In the genomic region with DNA sequence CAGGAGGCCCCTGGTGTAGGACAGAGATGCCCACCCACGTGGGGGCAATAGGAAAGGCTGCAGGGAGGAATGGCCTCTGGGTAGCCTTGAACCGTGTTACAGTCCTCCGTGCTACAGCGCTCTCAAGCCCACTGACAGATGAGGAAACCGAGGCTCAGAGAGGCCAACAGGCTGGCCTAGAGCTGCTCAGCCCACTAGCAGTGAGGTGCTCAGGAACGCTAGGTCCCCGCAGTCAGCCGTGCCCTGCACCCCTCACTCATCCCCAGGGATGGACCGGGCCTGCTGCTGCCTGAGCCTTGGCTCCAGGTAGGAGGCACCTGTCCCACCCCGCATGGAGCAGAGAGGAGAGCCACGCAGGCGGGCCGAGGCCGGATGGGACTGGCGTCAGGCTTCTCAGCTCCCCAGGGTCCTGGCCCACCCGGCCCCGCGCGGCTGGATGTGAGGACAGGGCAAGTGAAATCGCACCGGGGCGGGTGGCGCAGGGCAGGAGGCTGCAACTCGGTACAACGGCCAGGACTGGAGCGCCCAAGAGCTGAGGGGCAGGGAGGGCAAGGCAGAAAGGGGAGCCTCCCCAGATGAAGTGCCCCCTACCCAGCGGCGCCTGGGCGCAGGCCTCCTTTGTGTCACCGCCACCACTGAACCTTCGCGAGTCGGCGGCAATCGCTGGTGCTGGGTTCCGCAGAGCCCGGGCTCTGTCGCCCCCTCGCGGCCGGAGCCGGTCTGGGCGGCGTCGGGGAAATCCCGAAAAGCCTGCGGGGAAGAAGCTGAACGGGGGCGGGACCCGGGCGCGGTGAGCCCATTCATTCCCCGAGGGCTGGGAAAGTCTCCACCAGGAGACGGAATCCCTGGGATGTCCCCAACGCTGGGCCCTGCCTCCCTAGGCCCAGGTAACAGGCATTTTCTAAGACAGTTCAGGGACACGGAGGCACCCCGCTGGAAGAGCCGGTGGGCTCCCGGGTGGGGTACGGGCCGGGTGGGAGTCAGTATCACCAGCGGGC, we compare ENCODE assay signal across 8 cellular contexts. TPM values are rescaled to one million over a fixed set of nuclear protein-coding genes. Genes with fewer than 3 reads are reported as not detected.
DNase-seq lines count a peak whose midpoint lies in the region; ATAC-seq and TF ChIP-seq lines count a peak whose summit lies in the region.

No MANE protein-coding gene starts in this region.

- TF ChIP-seq CTCF in AG09319 (IDR thresholded peaks at IDR 0.05; ENCODE audit: low read depth, low read length) (peak; percentile 96), body of pancreas (IDR thresholded peaks at IDR 0.05) (peak; percentile 94 to 98 (median 97))

- H3K27me3 ChIP-seq in body of pancreas: no peaks in the 10 kb centered on the region

- no peak for TF ChIP-seq POLR2A in body of pancreas (IDR thresholded peaks at IDR 0.05)

- no peaks in the 10 kb centered on the region for H3K36me3 ChIP-seq in body of pancreas (replicated peaks in 1 of 2; ENCODE audit: insufficient read depth in 1 of 2, low read depth in 2 of 2)

- WGBS in body of pancreas, 2 donors: 18 to 34% methylated on average over 28 to 58 of the region's 62 CpGs

- peak overlapping the region in 1 of 4 donors; percentile 9 for H3K27ac ChIP-seq in body of pancreas

- H3K4me3 ChIP-seq in body of pancreas: no peak overlapping the region

- H3K4me1 ChIP-seq in body of pancreas: peaks cover 15% of the 10 kb centered on the region

- peak; percentile 24 for DNase-seq in AG09319 (ENCODE audit: extremely low read depth, low read depth)
- peak; percentile 25 for DNase-seq in NCI-H2107 (lab: John Stamatoyannopoulos, UW)
- DNase-seq in UCSD-AML1 (lab: John Stamatoyannopoulos, UW; ENCODE audit: unreplicated experiment): peak; percentile 83
- DNase-seq in body of pancreas: peak; percentile 81 to 90 (median 88)
- peak; percentile 48 for DNase-seq in iris pigment epithelial cell (ENCODE audit: low read depth)
- DNase-seq in stimulated activated CD4-positive, alpha-beta T cell treated with anti-CD3 and anti-CD28 coated beads, Interleukin-1b, Interleukin-23, amount 100 ng/mL, for 1 hour (ENCODE audit: low read depth in 2 of 2): peak; percentile 72 to 86
- DNase-seq in cortex of kidney (lab: John Stamatoyannopoulos, UW): no peak

- H3K9me3 ChIP-seq in body of pancreas: no peaks in the 10 kb centered on the region

- intact Hi-C loops in body of pancreas (cut with DNase I): loop anchor here (5.0 to 10.0 kb wide), 2 partner anchors 87 to 315 kb away; partner anchors contain the start of gene C22orf15

- ATAC-seq in GM19324 (IDR thresholded peaks at IDR 0.05; ENCODE audit: low FRiP score, unreplicated experiment) (peak; percentile 50), body of pancreas (peak; percentile 89)

RNA-seq across cellular contexts. Expression of gene SLC2A11, which starts 8.4 kb away (rescaled TPM):
- total RNA-seq in body of pancreas: 10 to 100 TPM; 23.6 to 32.3 TPM

RNA-seq across cellular contexts. Expression of gene DERL3, which starts 10.5 kb away (rescaled TPM):
- 10 to 100 TPM in 1 of 2 donors, 1 to 10 TPM in 1; 6.2 to 33.3 TPM for total RNA-seq in body of pancreas

RNA-seq across cellular contexts. Expression of gene MIF, which starts 44.9 kb away (rescaled TPM):
- total RNA-seq in body of pancreas: 100 to 1,000 TPM; 134 to 156 TPM
